Comparison of ENCODE assay signal across 10 cellular contexts in the genomic region with DNA sequence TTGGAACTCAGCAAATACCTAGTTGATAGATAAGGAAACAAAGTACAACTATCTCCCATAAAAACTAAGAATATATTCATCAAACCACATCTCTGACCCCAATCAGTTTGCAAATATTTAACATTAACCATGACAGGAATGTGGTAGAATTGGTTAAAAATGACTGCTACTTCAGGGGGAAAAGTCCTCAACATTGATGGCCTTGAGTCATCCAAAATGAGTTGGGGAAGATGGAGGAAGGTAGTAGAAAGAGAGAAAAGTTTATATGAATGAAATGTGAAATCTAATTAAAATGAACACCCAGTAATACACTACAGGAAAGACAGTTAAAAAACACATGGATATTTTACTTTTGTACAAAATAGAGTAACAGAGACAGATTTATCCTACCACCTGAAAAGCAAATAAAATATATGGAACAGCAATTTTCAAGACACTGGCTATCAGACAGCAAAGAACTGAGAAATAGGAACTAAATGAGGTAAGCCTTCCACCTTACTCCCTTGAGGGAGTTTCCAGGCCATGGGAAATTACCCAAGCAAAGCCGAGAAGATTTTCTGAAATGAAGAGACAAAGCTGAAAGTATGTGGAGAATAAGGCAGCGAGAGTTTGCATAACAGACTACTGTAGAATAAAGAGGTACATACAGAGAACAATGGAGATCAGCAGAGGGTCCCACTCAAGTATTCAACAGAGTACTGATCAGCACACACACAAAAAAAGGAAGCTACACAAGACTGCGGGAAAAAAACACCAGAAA. TPM values are rescaled to one million over a fixed set of nuclear protein-coding genes. Genes with fewer than 3 reads are reported as not detected.
DNase-seq lines count a peak whose midpoint lies in the region; ATAC-seq, FAIRE-seq and TF ChIP-seq lines count a peak whose summit lies in the region.
"Had no signal": no experiment of that assay in that cellular context is flagged by ENCODE, and none has a peak within 500 bp of the region (broad histone marks: within the 10 kb centered on the region; RNA-seq: fewer than 3 reads in every experiment).

No MANE protein-coding gene starts in this region.

- H3K4me1 ChIP-seq in DOHH2 (ENCODE audit: control insufficient read depth, low read length): peaks cover 12% of the 10 kb centered on the region
- H3K4me1 ChIP-seq in GM12878 (ENCODE audit: control insufficient read depth, insufficient read depth, low read length): peaks cover 4% of the 10 kb centered on the region; the same call in 1 of the 2 replicates

- no peaks in the 10 kb centered on the region for H3K9me3 Mint-ChIP-seq in type B pancreatic cell

- H3K9me3 ChIP-seq in DOHH2 (ENCODE audit: control insufficient read depth, insufficient read depth, low read length) (no peaks in the 10 kb centered on the region), GM12878 (replicated peaks; ENCODE audit: control insufficient read depth, insufficient read depth, low read length) (peaks cover 2% of the 10 kb centered on the region; the same call in 2 of the 3 replicates)

- H3K27me3 ChIP-seq in DOHH2 (ENCODE audit: control insufficient read depth, low read length) (no peaks in the 10 kb centered on the region), GM12878 (replicated peaks in 1 of 2; ENCODE audit: control insufficient read depth in 2 of 2, insufficient read depth in 2 of 2, low read length in 1 of 2) (no peaks in the 10 kb centered on the region)
- H3K27me3 ChIP-seq: cardiac muscle cell had no signal

- H3F3A ChIP-seq in DOHH2 (ENCODE audit: control insufficient read depth, insufficient read depth): no peaks in the 10 kb centered on the region

- H3K79me2 ChIP-seq in DOHH2 (ENCODE audit: control insufficient read depth, low read length) (no peaks in the 10 kb centered on the region), GM12878 (ENCODE audit: control insufficient read depth, insufficient read depth, low read length) (no peaks in the 10 kb centered on the region)

- no TSS peak for BruUV-seq in GM12878 (replicated peaks; lab: Mats Ljungman, UMichigan)

- H4K20me1 ChIP-seq in DOHH2 (ENCODE audit: control insufficient read depth, insufficient read depth, low read depth, low read length) (no peaks in the 10 kb centered on the region), GM12878 (ENCODE audit: control insufficient read depth, insufficient read depth) (no peaks in the 10 kb centered on the region)

- CTCF ChIA-PET in GM12878 (lab: Yijun Ruan, JAX): no interaction called here

- H3K4me3 ChIP-seq in DOHH2 (ENCODE audit: low read length) (0 out of 2 replicates have a peak overlapping the region, but pooled peaks have one; percentile 17), GM12878 (no peak overlapping the region)
- H3K4me3 ChIP-seq: cardiac muscle cell had no signal

- SMC1A ChIA-PET in GM12878 (lab: Charles Lee; ENCODE audit: uncharacterized antibody, unreplicated experiment): interaction anchor here (0.8 to 1.0 kb wide), 2 partner anchors 10 to 18 kb away, joined by 3 read pairs; no protein-coding TSS in a partner anchor

- RAD21 ChIA-PET in GM12878 (lab: Charles Lee; ENCODE audit: unreplicated experiment): interaction anchor here (1.0 kb wide), 1 partner anchor 13 kb away, joined by 4 read pairs; no protein-coding TSS in a partner anchor

- no peak for TF ChIP-seq RAD21 in GM12878 (IDR thresholded peaks at IDR 0.05; ENCODE audit: insufficient read depth, low read depth, low read length)

- DNase-seq in GM19239 (ENCODE audit: insufficient read length, low spot score): no peak
- DNase-seq in GM12878 (ENCODE audit: low read depth, low spot score): peak; percentile 56
- DNase-seq in germinal center (ENCODE audit: low spot score): no peak
- DNase-seq in type B pancreatic cell (ENCODE audit: extremely low spot score, unreplicated experiment): no peak
- DNase-seq: NCI-H187 treated with DMSO at 0.1 percent for 48 hours had no signal

- FAIRE-seq in GM19239 (lab: Jason Lieb, UNC) (peak; percentile 82), GM12878 (lab: Jason Lieb, UNC) (peak; percentile 84)

- in situ Hi-C loops in GM12878 (cut with MboI): no loop called here

- H3K36me3 ChIP-seq in DOHH2 (ENCODE audit: control insufficient read depth, low read length) (no peaks in the 10 kb centered on the region), GM12878 (ENCODE audit: control insufficient read depth in 2 of 2, insufficient read depth in 2 of 2, low read length in 1 of 2) (no peaks in the 10 kb centered on the region)
- H3K36me3 ChIP-seq: cardiac muscle cell had no signal

- no peak overlapping the region for H3K9ac ChIP-seq in GM12878 (ENCODE audit: control insufficient read depth, insufficient read depth, low read length)

- H3K27ac ChIP-seq in DOHH2 (ENCODE audit: low read depth, low read length) (0 out of 2 replicates have a peak overlapping the region, but pooled peaks have one; percentile 6), GM12878 (ENCODE audit: control insufficient read depth, insufficient read depth) (peak overlapping the region; percentile 62)
- H3K27ac ChIP-seq: cardiac muscle cell had no signal

- WGBS in GM12878 (ENCODE audit: insufficient coverage, insufficient replicate concordance, low lambda C conversion rate, missing lambda C conversion rate): 0% methylated on average over 3 of the region's 3 CpGs

- peak; percentile 53 for ATAC-seq in HG03045 (IDR thresholded peaks at IDR 0.05; ENCODE audit: unreplicated experiment)
- peak; percentile 99 for ATAC-seq in GM12878
- no peak for ATAC-seq in SK-N-SH treated with all-trans-retinoic acid at 6 μM for 48 hours
- ATAC-seq in HG02623 (IDR thresholded peaks at IDR 0.05; ENCODE audit: unreplicated experiment): no peak

- no peaks in the 10 kb centered on the region for H3K9me2 ChIP-seq in DOHH2 (replicated peaks; ENCODE audit: control insufficient read depth, low read length)

- POLR2A ChIA-PET in GM12878 (lab: Charles Lee): no interaction called here

- 0 out of 2 replicates have a peak overlapping the region, but pooled peaks have one; percentile 15 for H2AFZ ChIP-seq in GM12878 (ENCODE audit: control insufficient read depth, low read depth, low read length)

- no peak overlapping the region for H3K4me3 Mint-ChIP-seq in type B pancreatic cell

- H3K4me1 Mint-ChIP-seq in type B pancreatic cell (ENCODE audit: unreplicated experiment): no peaks in the 10 kb centered on the region

- peak in 1 of 2 experiments; percentile 39; a peak in 1 of 4 replicates for TF ChIP-seq EP300 in GM12878 (IDR thresholded peaks at IDR 0.05; ENCODE audit: borderline replicate concordance in 1 of 2, control insufficient read depth in 1 of 2, low read depth in 2 of 2, low read length in 2 of 2)

- intact Hi-C loops in GM12878 (cut with micrococcal nuclease; ENCODE audit: unreplicated experiment): no loop called here

- no peaks in the 10 kb centered on the region for H3K36me3 Mint-ChIP-seq in type B pancreatic cell

- no peak overlapping the region for H3K27ac Mint-ChIP-seq in type B pancreatic cell

- H3K27me3 Mint-ChIP-seq in type B pancreatic cell: no peaks in the 10 kb centered on the region

- no peak for TF ChIP-seq POLR2A in GM12878 (IDR thresholded peaks at IDR 0.05; ENCODE audit: low read depth, low read length)

- H3K4me2 ChIP-seq in DOHH2 (ENCODE audit: low read length) (peak overlapping the region; percentile 34), GM12878 (ENCODE audit: control insufficient read depth, insufficient read depth) (peak overlapping the region; percentile 60)

- TF ChIP-seq CTCF in DOHH2 (IDR thresholded peaks at IDR 0.05; ENCODE audit: low read depth, low read length, poor library complexity, severe bottlenecking) (no peak), GM12878 (IDR thresholded peaks at IDR 0.05 in 2 of 3, conservative IDR thresholded peaks at IDR 0.05 in 1 of 3; ENCODE audit: control insufficient read depth in 2 of 3, extremely low read depth in 1 of 3, insufficient read depth in 1 of 3, low read depth in 3 of 3, low read length in 3 of 3) (no peak), type B pancreatic cell (conservative IDR thresholded peaks at IDR 0.05) (no peak)

TF ChIP-seq in SK-N-SH treated with all-trans-retinoic acid at 6 μM for 48 hours, 23 proteins besides CTCF, POLR2A, EP300 and RAD21 (continues in another document):
- TF ChIP-seq CSDC2 (CRISPR knock-in tag; IDR thresholded peaks at IDR 0.05) (no peak), BACH2 (CRISPR knock-in tag; IDR thresholded peaks at IDR 0.05; ENCODE audit: borderline replicate concordance) (no peak), PPARA (CRISPR knock-in tag; IDR thresholded peaks at IDR 0.05; ENCODE audit: borderline replicate concordance) (no peak), RARB (CRISPR knock-in tag; IDR thresholded peaks at IDR 0.05) (no peak), TOX (CRISPR knock-in tag; IDR thresholded peaks at IDR 0.05; ENCODE audit: borderline replicate concordance) (no peak), GLIS3 (CRISPR knock-in tag; IDR thresholded peaks at IDR 0.05) (no peak)

RNA-seq across cellular contexts. Expression of gene TC2N, which starts 49.6 kb away (rescaled TPM):
- total RNA-seq in GM12878 (2013; cell fraction: nucleolus; rRNA removed): 8.2 and 8.3 TPM in 2 replicates
- total RNA-seq in GM12878 (2014; rRNA removed) (0.23 and 0.49 TPM in 2 replicates), GM12878 (2014; rRNA removed; fragmentation: Illumina TruSeq; extraction: Trizol) (0.74 and 0.76 TPM in 2 replicates), GM12878 (2021) (1.4 and 1.6 TPM in 2 replicates), type B pancreatic cell (ENCODE audit: low replicate concordance) (19.4 and 42.2 TPM in 2 replicates)
- 0.58 TPM for polyA plus RNA-seq in GM12878 (2011; ENCODE audit: low read depth)
- polyA plus RNA-seq in GM12878 (2011; rRNA removed) (0.65 and 1.1 TPM in 2 replicates), GM12878 (2014; fragmentation: Illumina TruSeq; extraction: Trizol) (0.71 and 1.2 TPM in 2 replicates), GM12878 (2014; fragmentation: Nextera tagmentation; extraction: Ambion mirVana) (under 1 TPM; 0.15 to 0.23 TPM), GM12878 (2014; rRNA removed) (0.38 and 0.49 TPM in 2 replicates), GM12878 (2016; fragmentation: Nextera tagmentation; extraction: Ambion mirVana) (under 1 TPM; 0.16 to 0.31 TPM)
- polyA plus RNA-seq in GM12878 (2011; cell fraction: cytosol; rRNA removed): 0.20 and 0.39 TPM in 2 replicates
- polyA plus RNA-seq in GM12878 (2011; cell fraction: nucleus; rRNA removed): 0.22 and 0.45 TPM in 2 replicates
- polyA plus RNA-seq in GM12878 (2012): 0.54 and 1.7 TPM in 2 replicates
- 0.46 and 0.51 TPM in 2 replicates for polyA minus RNA-seq in GM12878 (2011; rRNA and poly(A)+ RNA removed)
- 1.2 TPM in 1 of 2 replicates, not detected in the other for polyA minus RNA-seq in GM12878 (2011; cell fraction: cytosol; rRNA and poly(A)+ RNA removed)
- 0.57 and 0.60 TPM in 2 replicates for polyA minus RNA-seq in GM12878 (2011; cell fraction: nucleus; rRNA and poly(A)+ RNA removed)

Comparison
In these comparisons a context has a peak if more than half of its experiments do, and no peak if none do; other contexts are left out.
1. ATAC-seq: peak in HG03045 (single experiment) and GM12878 (single experiment); none in SK-N-SH treated with all-trans-retinoic acid at 6 μM for 48 hours (single experiment) and HG02623 (single experiment).